In the genomic region with DNA sequence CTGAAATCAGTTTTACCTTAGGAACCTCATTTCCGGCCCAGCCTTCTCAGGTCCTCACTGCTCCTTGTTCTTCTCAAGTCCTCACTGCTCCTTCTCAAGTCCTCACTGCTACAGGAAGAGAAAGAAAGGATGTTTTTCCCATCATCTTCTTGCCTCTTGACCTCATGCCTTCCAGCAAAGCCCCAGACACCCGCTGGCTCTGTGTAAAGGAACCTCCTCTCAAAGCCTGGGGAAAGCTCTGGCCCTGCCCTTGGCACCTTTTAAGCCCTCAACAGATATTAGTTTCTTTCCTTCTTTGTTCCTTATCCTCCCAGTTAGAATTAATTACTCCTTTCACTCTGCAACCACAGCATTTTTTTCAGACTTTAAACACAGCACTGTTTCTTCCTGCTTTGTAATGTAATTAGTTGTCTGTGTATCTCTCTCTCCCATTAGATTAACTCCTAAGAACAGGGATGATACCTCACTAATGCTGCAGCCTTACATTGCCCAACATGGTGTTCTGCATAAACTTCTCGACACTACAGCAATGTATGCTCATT, we compare ENCODE assay signal across 19 cellular contexts. TPM values are rescaled to one million over a fixed set of nuclear protein-coding genes. Genes with fewer than 3 reads are reported as not detected.
"Had no signal": no experiment of that assay in that cellular context is flagged by ENCODE, and none has a peak within 500 bp of the region (broad histone marks: within the 10 kb centered on the region; RNA-seq: fewer than 3 reads in every experiment).

No MANE protein-coding gene starts in this region.

- H3K27me3 Mint-ChIP-seq: activated T-helper 17 cell treated with anti-CD3 and anti-CD28 coated beads, Interleukin-2, amount 50 U/mL, for 72 hours; progenitor cell of endocrine pancreas; type B pancreatic cell had no signal

- H3K4me1 ChIP-seq: colonic mucosa, vagina had no signal

- H3K36me3 Mint-ChIP-seq: activated naive CD4-positive, alpha-beta T cell treated with anti-CD3 and anti-CD28 coated beads, Interleukin-2, amount 50 U/mL, for 72 hours; type B pancreatic cell had no signal

- ATAC-seq: activated CD8-positive, alpha-beta T cell treated with anti-CD3 and anti-CD28 coated beads, Interleukin-2, amount 10 ng/mL, durations not matched to agents 7 days and 5 days; activated naive CD4-positive, alpha-beta T cell treated with anti-CD3 and anti-CD28 coated beads, Interleukin-2, amount 50 U/mL, for 72 hours; activated T-helper 17 cell treated with anti-CD3 and anti-CD28 coated beads, Interleukin-2, amount 50 U/mL, for 72 hours; left colon had no signal

- H3K4me1 Mint-ChIP-seq: activated T-helper 17 cell treated with anti-CD3 and anti-CD28 coated beads, Interleukin-2, amount 50 U/mL, for 72 hours had no signal

- H3K27ac Mint-ChIP-seq: activated CD4-positive, alpha-beta T cell treated with anti-CD3 and anti-CD28 coated beads, Interleukin-2, amount 10 ng/mL, durations not matched to agents 7 days and 5 days; activated CD8-positive, alpha-beta T cell treated with anti-CD3 and anti-CD28 coated beads, Interleukin-2, amount 10 ng/mL, durations not matched to agents 7 days and 5 days; activated naive CD4-positive, alpha-beta T cell treated with anti-CD3 and anti-CD28 coated beads, Interleukin-2, amount 50 U/mL, for 72 hours; activated T-helper 17 cell treated with anti-CD3 and anti-CD28 coated beads, Interleukin-2, amount 50 U/mL, for 72 hours; progenitor cell of endocrine pancreas; type B pancreatic cell had no signal

- H3K27me3 ChIP-seq: colonic mucosa, dorsolateral prefrontal cortex, spleen, vagina had no signal

- H3K4me3 Mint-ChIP-seq: activated CD4-positive, alpha-beta T cell treated with anti-CD3 and anti-CD28 coated beads, Interleukin-2, amount 10 ng/mL, durations not matched to agents 7 days and 5 days; activated CD8-positive, alpha-beta T cell treated with anti-CD3 and anti-CD28 coated beads, Interleukin-2, amount 10 ng/mL, durations not matched to agents 7 days and 5 days; activated T-helper 17 cell treated with anti-CD3 and anti-CD28 coated beads, Interleukin-2, amount 50 U/mL, for 72 hours; type B pancreatic cell had no signal

- DNase-seq: activated CD4-positive, alpha-beta T cell treated with anti-CD3 and anti-CD28 coated beads, Interleukin-2, amount 10 ng/mL, durations not matched to agents 7 days and 5 days; activated CD4-positive, CD25-positive, alpha-beta regulatory T cell treated with anti-CD3 and anti-CD28 coated beads, Interleukin-2, amount 50 U/mL, for 72 hours; activated CD8-positive, alpha-beta T cell treated with anti-CD3 and anti-CD28 coated beads, Interleukin-2, amount 10 ng/mL, durations not matched to agents 7 days and 5 days; colonic mucosa; dorsolateral prefrontal cortex; left colon; mesenchymal stem cell; spleen; stimulated activated CD4-positive, alpha-beta T cell treated with anti-CD3 and anti-CD28 coated beads, Interleukin-4, amount 100 ng/mL, for 1 hour; stimulated activated naive CD4-positive, alpha-beta T cell treated with Interleukin-2 at 50 U/mL for 16 hours had no signal

- H3K9me3 Mint-ChIP-seq: activated CD4-positive, alpha-beta T cell treated with anti-CD3 and anti-CD28 coated beads, Interleukin-2, amount 10 ng/mL, durations not matched to agents 7 days and 5 days; activated T-helper 17 cell treated with anti-CD3 and anti-CD28 coated beads, Interleukin-2, amount 50 U/mL, for 72 hours; type B pancreatic cell had no signal

- H3K27ac ChIP-seq: colonic mucosa, dorsolateral prefrontal cortex, epithelial cell of prostate, spleen, thoracic aorta, vagina had no signal

- H3K9me3 ChIP-seq: colonic mucosa, thoracic aorta, vagina had no signal

- H3K36me3 ChIP-seq: colonic mucosa, spleen, thoracic aorta, vagina had no signal

- H3K4me3 ChIP-seq: colonic mucosa, dorsolateral prefrontal cortex, spleen, thoracic aorta, vagina had no signal

RNA-seq across cellular contexts. Expression of a gene that starts 4.0 kb away (rescaled TPM):
- total RNA-seq: activated CD8-positive, alpha-beta T cell treated with anti-CD3 and anti-CD28 coated beads, Interleukin-2, amount 10 ng/mL, durations not matched to agents 7 days and 5 days; myocyte; osteocyte had no signal
